1 cellular context compared by ENCODE assay signal in the genomic region with DNA sequence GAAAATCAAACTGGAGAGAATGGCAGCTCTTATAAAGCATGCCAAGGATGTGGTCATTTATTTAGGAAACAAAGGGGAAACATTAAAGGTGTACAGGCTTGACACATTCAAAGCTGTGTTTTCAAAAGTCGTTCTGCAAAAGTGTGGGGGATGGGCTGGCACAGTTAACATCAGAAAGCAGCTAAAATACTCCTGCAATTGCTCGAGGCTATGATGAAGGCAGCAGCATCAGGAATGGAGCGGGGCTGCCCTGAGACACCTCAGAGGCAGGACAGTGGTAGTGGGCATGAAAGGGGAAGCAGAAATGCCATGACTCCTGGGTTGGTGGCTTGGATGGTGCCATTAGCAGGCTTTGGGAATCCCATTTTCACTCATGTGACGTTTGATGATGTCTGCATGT.
TF ChIP-seq lines count a peak whose summit lies in the region.

No MANE protein-coding gene starts in this region.

TF ChIP-seq in K562, 482 proteins besides CTCF, POLR2A, EP300 and RAD21:
- TF ChIP-seq RBM34 (IDR thresholded peaks at IDR 0.05; ENCODE audit: borderline replicate concordance, insufficient read depth, low read length) (no peak), SAP30 (IDR thresholded peaks at IDR 0.05; ENCODE audit: borderline replicate concordance, insufficient read depth, low read depth, low read length, poor library complexity, severe bottlenecking) (peak; percentile 18)
TF ChIP-seq in K562: peak in this region for 1.
